14 cellular contexts compared by ENCODE assay signal in genomic region chr11:72807789-72808188, GRCh38. TPM values are rescaled to one million over a fixed set of nuclear protein-coding genes. Genes with fewer than 3 reads are reported as not detected.
DNase-seq lines count a peak whose midpoint lies in the region; ATAC-seq and TF ChIP-seq lines count a peak whose summit lies in the region.
"Had no signal": no experiment of that assay in that cellular context is flagged by ENCODE, and none has a peak within 500 bp of the region (broad histone marks: within the 10 kb centered on the region; RNA-seq: fewer than 3 reads in every experiment).

No MANE protein-coding gene starts in this region.

- H3K27me3 Mint-ChIP-seq in neural progenitor cell (ENCODE audit: insufficient read depth, low read depth): peaks cover 5% of the 10 kb centered on the region

- H3K79me2 ChIP-seq in neural progenitor cell (ENCODE audit: low read depth) (peaks cover 4% of the 10 kb centered on the region), hepatocyte (peaks cover 15% of the 10 kb centered on the region)

- H3K27ac Mint-ChIP-seq in neural progenitor cell: no peak overlapping the region
- H3K27ac Mint-ChIP-seq: activated naive CD4-positive, alpha-beta T cell treated with anti-CD3 and anti-CD28 coated beads, Interleukin-2, amount 50 U/mL, for 72 hours had no signal

- no peaks in the 10 kb centered on the region for H3K9me2 ChIP-seq in hepatocyte (replicated peaks; ENCODE audit: insufficient read depth)

- H4K20me1 ChIP-seq in BLaER1: peaks cover 23% of the 10 kb centered on the region; the same call in 1 of the 2 replicates
- H4K20me1 ChIP-seq in neural progenitor cell (ENCODE audit: low read depth): no peaks in the 10 kb centered on the region
- no peaks in the 10 kb centered on the region for H4K20me1 ChIP-seq in hepatocyte (ENCODE audit: insufficient read depth, poor library complexity, severe bottlenecking)

- TF ChIP-seq POLR2A in gastroesophageal sphincter (IDR thresholded peaks at IDR 0.05): no peak

- H3K4me3 ChIP-seq in BLaER1 (no peak overlapping the region), gastroesophageal sphincter (no peak overlapping the region), neural progenitor cell (no peak overlapping the region), hepatocyte (no peak overlapping the region)
- H3K4me3 ChIP-seq: thyroid gland had no signal

- ATAC-seq in gastroesophageal sphincter (peak; percentile 18), GM18861 (IDR thresholded peaks at IDR 0.05; ENCODE audit: unreplicated experiment) (no peak)
- ATAC-seq: activated naive CD4-positive, alpha-beta T cell treated with anti-CD3 and anti-CD28 coated beads, Interleukin-2, amount 50 U/mL, for 72 hours had no signal

- no peak for TF ChIP-seq EP300 in gastroesophageal sphincter (IDR thresholded peaks at IDR 0.05)

- peaks cover 34% of the 10 kb centered on the region for H3K36me3 ChIP-seq in BLaER1
- peaks cover 0 to 20% of the 10 kb centered on the region in 2 donors for H3K36me3 ChIP-seq in gastroesophageal sphincter
- H3K36me3 ChIP-seq in neural progenitor cell: no peaks in the 10 kb centered on the region
- no peaks in the 10 kb centered on the region for H3K36me3 ChIP-seq in hepatocyte (replicated peaks; ENCODE audit: insufficient read depth, low read depth)
- H3K36me3 ChIP-seq: thyroid gland had no signal

- H3K4me2 ChIP-seq in BLaER1: peak overlapping the region; percentile 44
- H3K4me2 ChIP-seq in neural progenitor cell: no peak overlapping the region
- H3K4me2 ChIP-seq in hepatocyte: no peak overlapping the region

- H2AFZ ChIP-seq in neural progenitor cell (replicated peaks) (no peak overlapping the region), hepatocyte (no peak overlapping the region)

- H3K27ac ChIP-seq in BLaER1 (no peak overlapping the region), gastroesophageal sphincter (peak overlapping the region in 1 of 4 donors; percentile 40), neural progenitor cell (no peak overlapping the region), hepatocyte (no peak overlapping the region)
- H3K27ac ChIP-seq: thyroid gland, VCaP had no signal

- H3K9me3 ChIP-seq in BLaER1 (no peaks in the 10 kb centered on the region), gastroesophageal sphincter (no peaks in the 10 kb centered on the region), neural progenitor cell (ENCODE audit: low read depth) (no peaks in the 10 kb centered on the region), hepatocyte (ENCODE audit: low read depth) (no peaks in the 10 kb centered on the region)
- H3K9me3 ChIP-seq: thyroid gland had no signal

- peaks cover 15% of the 10 kb centered on the region for H3K4me1 Mint-ChIP-seq in neural progenitor cell

- no peaks in the 10 kb centered on the region for H3K27me3 ChIP-seq in BLaER1
- H3K27me3 ChIP-seq in gastroesophageal sphincter: no peaks in the 10 kb centered on the region
- H3K27me3 ChIP-seq in neural progenitor cell: no peaks in the 10 kb centered on the region
- H3K27me3 ChIP-seq in hepatocyte: no peaks in the 10 kb centered on the region
- H3K27me3 ChIP-seq: thyroid gland had no signal

- no peak overlapping the region for H3K4me3 Mint-ChIP-seq in neural progenitor cell

- H3K36me3 Mint-ChIP-seq in neural progenitor cell: peaks cover 8% of the 10 kb centered on the region

- TF ChIP-seq CTCF in gastroesophageal sphincter (IDR thresholded peaks at IDR 0.05) (no peak), neural progenitor cell (IDR thresholded peaks at IDR 0.05) (no peak), hepatocyte (IDR thresholded peaks at IDR 0.05; ENCODE audit: poor library complexity) (no peak)

- H3K9ac ChIP-seq in BLaER1 (no peak overlapping the region), neural progenitor cell (no peak overlapping the region)

- H3K4me1 ChIP-seq in BLaER1 (peaks cover 49% of the 10 kb centered on the region), gastroesophageal sphincter (peaks cover 0 to 22% (median 8%) of the 10 kb centered on the region in 3 donors), neural progenitor cell (peaks cover 3% of the 10 kb centered on the region), hepatocyte (ENCODE audit: insufficient read depth) (peaks cover 9% of the 10 kb centered on the region)

- 70% methylated on average over 2 of the region's 2 CpGs; no CpG with 5 or more reads in 1 of the 2 donors for WGBS in gastroesophageal sphincter (ENCODE audit: low coverage in 1 of 2), 2 donors
- 82% methylated on average over 2 of the region's 2 CpGs for WGBS in hepatocyte (ENCODE audit: low lambda C conversion rate, missing lambda C conversion rate)

- DNase-seq in NOMO-1 treated with dmso at 0.1 percent for 144 hours (lab: John Stamatoyannopoulos, UW; ENCODE audit: unreplicated experiment) (peak; percentile 62), neural progenitor cell (ENCODE audit: low spot score) (peak; percentile 0), glomerular visceral epithelial cell (ENCODE audit: extremely low spot score) (no peak), H4 (ENCODE audit: low spot score) (no peak), hepatocyte (ENCODE audit: low spot score) (no peak)
- DNase-seq: DMS 273 treated with DMSO at 0.1 percent for 48 hours, kidney glomerular epithelial cell, NCI-H1694 treated with DMSO at 0.1 percent for 48 hours, thyroid gland had no signal

- H3F3A ChIP-seq in neural progenitor cell (ENCODE audit: low read depth): peaks cover 7% of the 10 kb centered on the region

- H3K9me3 Mint-ChIP-seq in neural progenitor cell: no peaks in the 10 kb centered on the region
- H3K9me3 Mint-ChIP-seq: activated naive CD4-positive, alpha-beta T cell treated with anti-CD3 and anti-CD28 coated beads, Interleukin-2, amount 50 U/mL, for 72 hours had no signal

RNA-seq across cellular contexts. Expression of gene ATG16L2, which starts 6.4 kb away (rescaled TPM):
- total RNA-seq in gastroesophageal sphincter (10 to 100 TPM in 3 of 4 donors, 1 to 10 TPM in 1; 8.3 to 27.9 (median 16.5) TPM), neural progenitor cell (ENCODE audit: low replicate concordance) (20.5 and 38.0 TPM in 2 replicates), hepatocyte (8.2 and 11.5 TPM in 2 replicates)
- 0.66 and 3.4 TPM in 2 replicates for total RNA-seq in H4 (2014; rRNA removed; shearing (Covaris generic))
- polyA plus RNA-seq in hepatocyte: 20.3 and 27.6 TPM in 2 replicates

RNA-seq across cellular contexts. Expression of gene STARD10, which starts 13.9 kb away (rescaled TPM):
- total RNA-seq in gastroesophageal sphincter (10 to 100 TPM; 35.8 to 56.6 (median 45.0) TPM), neural progenitor cell (ENCODE audit: low replicate concordance) (13.0 and 17.7 TPM in 2 replicates), hepatocyte (290 and 390 TPM in 2 replicates)
- 23.2 and 25.1 TPM in 2 replicates for total RNA-seq in H4 (2014; rRNA removed; shearing (Covaris generic))
- polyA plus RNA-seq in hepatocyte: 575 and 686 TPM in 2 replicates

RNA-seq across cellular contexts. Expression of gene ARAP1, which starts 55.6 kb away (rescaled TPM):
- 100 to 1,000 TPM in 2 of 4 donors, 10 to 100 TPM in 2; 72.4 to 125 (median 95.1) TPM for total RNA-seq in gastroesophageal sphincter
- 17.6 and 46.1 TPM in 2 replicates for total RNA-seq in neural progenitor cell (ENCODE audit: low replicate concordance)
- 17.7 and 20.1 TPM in 2 replicates for total RNA-seq in H4 (2014; rRNA removed; shearing (Covaris generic))
- total RNA-seq in hepatocyte: 86.9 and 118 TPM in 2 replicates
- 53.2 and 60.2 TPM in 2 replicates for polyA plus RNA-seq in hepatocyte

Comparison
In these comparisons a context has a peak if more than half of its experiments do, and no peak if none do; other contexts are left out.
1. DNase-seq: peak in NOMO-1 treated with dmso at 0.1 percent for 144 hours (single experiment) and neural progenitor cell (single experiment); none in glomerular visceral epithelial cell (single experiment), H4 (single experiment) and hepatocyte (single experiment).